1 cellular context compared by ENCODE assay signal in genomic region chr7:41190615-41191014, GRCh38.
TF ChIP-seq lines count a peak whose summit lies in the region.

No MANE protein-coding gene starts in this region.

TF ChIP-seq in SK-N-SH, 30 proteins besides CTCF, POLR2A, EP300 and RAD21 (continued from another document):
- TF ChIP-seq IRF3 (IDR thresholded peaks at IDR 0.05; ENCODE audit: low read depth, low read length): no peak
- TF ChIP-seq USF2 (IDR thresholded peaks at IDR 0.05; ENCODE audit: borderline replicate concordance, low read depth, low read length): no peak
- TF ChIP-seq RFX5 (IDR thresholded peaks at IDR 0.05; ENCODE audit: low read length): no peak
- TF ChIP-seq EZH2phosphoT487 (IDR thresholded peaks at IDR 0.05; ENCODE audit: borderline replicate concordance, low read depth): no peak
- no peak for TF ChIP-seq POLR2AphosphoS5 (IDR thresholded peaks at IDR 0.05; ENCODE audit: low read depth, low read length)
- TF ChIP-seq GABPA (IDR thresholded peaks at IDR 0.05; ENCODE audit: low read depth): no peak
- no peak for TF ChIP-seq YY1 (IDR thresholded peaks at IDR 0.05; ENCODE audit: low read depth)
- TF ChIP-seq SMC3 (IDR thresholded peaks at IDR 0.05; ENCODE audit: low read depth, low read length): no peak
- TF ChIP-seq ZBTB33 (IDR thresholded peaks at IDR 0.05; ENCODE audit: borderline replicate concordance, low read depth): no peak
- no peak for TF ChIP-seq PBX3 (IDR thresholded peaks at IDR 0.05)
